21 cellular contexts compared by ENCODE assay signal in genomic region chr11:115709297-115709696, GRCh38.
DNase-seq lines count a peak whose midpoint lies in the region; ATAC-seq and TF ChIP-seq lines count a peak whose summit lies in the region.
"Had no signal": no experiment of that assay in that cellular context is flagged by ENCODE, and none has a peak within 500 bp of the region (broad histone marks: within the 10 kb centered on the region; RNA-seq: fewer than 3 reads in every experiment).

No MANE protein-coding gene starts in this region.

- no peak for TF ChIP-seq EP300 in upper lobe of left lung (IDR thresholded peaks at IDR 0.05)

- TF ChIP-seq POLR2A in heart left ventricle (IDR thresholded peaks at IDR 0.05) (no peak), NB4 (IDR thresholded peaks at IDR 0.05; ENCODE audit: extremely low read depth, insufficient read length) (no peak), upper lobe of left lung (IDR thresholded peaks at IDR 0.05) (no peak)

- WGBS in heart left ventricle, 4 donors = 60 to 80% (median 76%) methylated on average over 8 of the region's 8 CpGs
- WGBS in upper lobe of left lung, 2 donors = 46 to 79% methylated on average over 8 of the region's 8 CpGs

- H3K4me1 Mint-ChIP-seq in central memory CD8-positive, alpha-beta T cell = no peaks in the 10 kb centered on the region

- no peak overlapping the region for H3K27ac Mint-ChIP-seq in central memory CD8-positive, alpha-beta T cell (ENCODE audit: low read depth)

- H3K36me3 Mint-ChIP-seq in central memory CD8-positive, alpha-beta T cell (ENCODE audit: insufficient read depth) = no peaks in the 10 kb centered on the region

- intact Hi-C loops in heart left ventricle (cut with DNase I) = no loop called here
- intact Hi-C loops in left ventricle myocardium inferior (cut with micrococcal nuclease) = no loop called here

- no peak for DNase-seq in heart left ventricle
- no peak for DNase-seq in left ventricle myocardium inferior
- DNase-seq in NB4 (ENCODE audit: low read depth) = peak; percentile 87
- no peak for DNase-seq in central memory CD8-positive, alpha-beta T cell (ENCODE audit: low spot score in 2 of 2)
- DNase-seq in upper lobe of left lung = no peak
- no peak for DNase-seq in BE2C
- DNase-seq in GM19238 (ENCODE audit: insufficient read length, low spot score) = no peak
- DNase-seq: activated CD4-positive, alpha-beta T cell treated with anti-CD3 and anti-CD28 coated beads for 1 hour; activated CD8-positive, alpha-beta memory T cell treated with anti-CD3 and anti-CD28 coated beads, Interleukin-2, amount 50 U/mL, for 4 hours; activated naive CD4-positive, alpha-beta T cell; COR-L47; erythroblast; midbrain; NCI-H146; NCI-H510A treated with DMSO at 0.1 percent for 48 hours; occipital lobe; transverse colon had no signal

- H3K4me3 Mint-ChIP-seq in central memory CD8-positive, alpha-beta T cell = no peak overlapping the region

- ATAC-seq in heart left ventricle = peak in 3 of 4 donors; percentile 45 to 62 (median 56)
- peak; percentile 32 for ATAC-seq in central memory CD8-positive, alpha-beta T cell (replicated peaks; ENCODE audit: extremely low read depth, poor library complexity, severe bottlenecking)
- peak; percentile 28 to 70 for ATAC-seq in upper lobe of left lung (ENCODE audit: low FRiP score in 2 of 2)
- ATAC-seq in HG03565 (IDR thresholded peaks at IDR 0.05; ENCODE audit: unreplicated experiment) = no peak
- ATAC-seq: Panc1 had no signal

- H3K4me3 ChIP-seq in heart left ventricle = no peak overlapping the region
- no peak overlapping the region for H3K4me3 ChIP-seq in left ventricle myocardium inferior
- H3K4me3 ChIP-seq in NB4 (ENCODE audit: low read depth, low read length) = no peak overlapping the region
- H3K4me3 ChIP-seq in upper lobe of left lung = no peak overlapping the region
- H3K4me3 ChIP-seq in BE2C (ENCODE audit: low read depth, low read length) = no peak overlapping the region
- H3K4me3 ChIP-seq: coronary artery, skin epidermis, transverse colon had no signal

- H3K9me3 ChIP-seq in heart left ventricle = no peaks in the 10 kb centered on the region
- H3K9me3 ChIP-seq in left ventricle myocardium inferior (replicated peaks) = no peaks in the 10 kb centered on the region
- H3K9me3 ChIP-seq in upper lobe of left lung = no peaks in the 10 kb centered on the region
- H3K9me3 ChIP-seq in BE2C = no peaks in the 10 kb centered on the region
- H3K9me3 ChIP-seq: transverse colon had no signal

- H3K27me3 ChIP-seq in heart left ventricle (no peaks in the 10 kb centered on the region), left ventricle myocardium inferior (ENCODE audit: low read depth) (peaks cover 21% of the 10 kb centered on the region), upper lobe of left lung (no peaks in the 10 kb centered on the region), BE2C (no peaks in the 10 kb centered on the region)
- H3K27me3 ChIP-seq: transverse colon had no signal

- no peaks in the 10 kb centered on the region for H3K36me3 ChIP-seq in heart left ventricle
- no peaks in the 10 kb centered on the region for H3K36me3 ChIP-seq in left ventricle myocardium inferior
- no peaks in the 10 kb centered on the region for H3K36me3 ChIP-seq in upper lobe of left lung
- no peaks in the 10 kb centered on the region for H3K36me3 ChIP-seq in BE2C
- H3K36me3 ChIP-seq: transverse colon had no signal

- H3K27ac ChIP-seq in heart left ventricle (no peak overlapping the region), left ventricle myocardium inferior (replicated peaks) (no peak overlapping the region), upper lobe of left lung (peak overlapping the region in 2 of 4 donors; percentile 30 to 52)
- H3K27ac ChIP-seq: coronary artery, transverse colon had no signal

- peaks cover 16% of the 10 kb centered on the region for H3K27me3 Mint-ChIP-seq in central memory CD8-positive, alpha-beta T cell

- no peak for TF ChIP-seq CTCF in heart left ventricle (IDR thresholded peaks at IDR 0.05)
- TF ChIP-seq CTCF in left ventricle myocardium inferior (IDR thresholded peaks at IDR 0.05; ENCODE audit: borderline replicate concordance) = no peak
- no peak for TF ChIP-seq CTCF in NB4 (IDR thresholded peaks at IDR 0.05; ENCODE audit: low read depth, low read length)
- TF ChIP-seq CTCF in upper lobe of left lung (IDR thresholded peaks at IDR 0.05) = no peak
- TF ChIP-seq CTCF in BE2C (IDR thresholded peaks at IDR 0.05; ENCODE audit: low read depth, low read length) = no peak

- H3K9me3 Mint-ChIP-seq in central memory CD8-positive, alpha-beta T cell = no peaks in the 10 kb centered on the region

- H3K4me1 ChIP-seq in heart left ventricle (peaks cover 0 to 50% (median 0%) of the 10 kb centered on the region in 12 donors), left ventricle myocardium inferior (no peaks in the 10 kb centered on the region), upper lobe of left lung (no peaks in the 10 kb centered on the region), BE2C (no peaks in the 10 kb centered on the region)
